Comparison of ENCODE assay signal across 8 cellular contexts in genomic region chr21:33266050-33266783, GRCh38. TPM values are rescaled to one million over a fixed set of nuclear protein-coding genes. Genes with fewer than 3 reads are reported as not detected.
DNase-seq lines count a peak whose midpoint lies in the region; ATAC-seq and TF ChIP-seq lines count a peak whose summit lies in the region.

Gene IL10RB, plus strand, starts transcription at chr21:33266367. Its CDS starts 99 bp downstream, at chr21:33266466.

- DNase-seq in DMS79 (lab: John Stamatoyannopoulos, UW): peak; percentile 54
- DNase-seq in GOT3 (lab: John Stamatoyannopoulos, UW): peak; percentile 21
- DNase-seq in MV-4-11 (lab: John Stamatoyannopoulos, UW): peak; percentile 71
- DNase-seq in T follicular helper cell (ENCODE audit: low read depth): peak; percentile 67
- DNase-seq in activated naive CD8-positive, alpha-beta T cell treated with anti-CD3 and anti-CD28 coated beads, Interleukin-2, amount 50 U/mL, for 24 hours: peak; percentile 79
- DNase-seq in cardiac muscle cell (ENCODE audit: low read depth in 1 of 2, low spot score in 1 of 2): peak; percentile 62 to 81
- peak; percentile 78 for DNase-seq in pons (ENCODE audit: low spot score)
- peak; percentile 58 to 59 for DNase-seq in tibial nerve (ENCODE audit: low spot score in 2 of 2)

- H3K4me1 ChIP-seq in cardiac muscle cell (ENCODE audit: low read depth) (no peaks in the 10 kb centered on the region), tibial nerve (peaks cover 0 to 30% (median 6%) of the 10 kb centered on the region in 4 donors)

- H3K27ac Mint-ChIP-seq in activated naive CD8-positive, alpha-beta T cell treated with anti-CD3 and anti-CD28 coated beads, Interleukin-2, amount 50 U/mL, for 24 hours: peak within 1 kb of the TSS; percentile 94

- peaks cover 51% of the 10 kb centered on the region for H3K4me1 Mint-ChIP-seq in activated naive CD8-positive, alpha-beta T cell treated with anti-CD3 and anti-CD28 coated beads, Interleukin-2, amount 50 U/mL, for 24 hours

- no peak for TF ChIP-seq CTCF in cardiac muscle cell (IDR thresholded peaks at IDR 0.05; ENCODE audit: low read depth, low read length)
- no peak for TF ChIP-seq CTCF in tibial nerve (IDR thresholded peaks at IDR 0.05)

- H3K4me3 ChIP-seq in cardiac muscle cell: peak within 1 kb of the TSS; percentile 59
- H3K4me3 ChIP-seq in tibial nerve: peak within 1 kb of the TSS; percentile 50 to 76 (median 74)

- peak within 1 kb of the TSS; percentile 96 for H3K4me3 Mint-ChIP-seq in activated naive CD8-positive, alpha-beta T cell treated with anti-CD3 and anti-CD28 coated beads, Interleukin-2, amount 50 U/mL, for 24 hours

- WGBS in tibial nerve, 2 donors: 7 to 16% methylated on average over 10 to 30 of the region's 60 CpGs

- peak in 1 of 2 donors; percentile 33 for TF ChIP-seq EP300 in tibial nerve (IDR thresholded peaks at IDR 0.05)

- peaks cover 32% of the 10 kb centered on the region for H3K36me3 Mint-ChIP-seq in activated naive CD8-positive, alpha-beta T cell treated with anti-CD3 and anti-CD28 coated beads, Interleukin-2, amount 50 U/mL, for 24 hours (ENCODE audit: low read depth)

- H3K27me3 ChIP-seq in cardiac muscle cell (no peaks in the 10 kb centered on the region), tibial nerve (no peaks in the 10 kb centered on the region)

- H3K36me3 ChIP-seq in cardiac muscle cell (no peaks in the 10 kb centered on the region), tibial nerve (peaks cover 0 to 63% (median 3%) of the 10 kb centered on the region in 3 donors)

- H3K27ac ChIP-seq in cardiac muscle cell: no peak within 1 kb of the TSS
- H3K27ac ChIP-seq in tibial nerve: peak within 1 kb of the TSS; percentile 38 to 90 (median 87)

- no peaks in the 10 kb centered on the region for H3K27me3 Mint-ChIP-seq in activated naive CD8-positive, alpha-beta T cell treated with anti-CD3 and anti-CD28 coated beads, Interleukin-2, amount 50 U/mL, for 24 hours

- peak in 1 of 2 donors; percentile 52 for TF ChIP-seq POLR2A in tibial nerve (IDR thresholded peaks at IDR 0.05)

- no peaks in the 10 kb centered on the region for H3K9me3 Mint-ChIP-seq in activated naive CD8-positive, alpha-beta T cell treated with anti-CD3 and anti-CD28 coated beads, Interleukin-2, amount 50 U/mL, for 24 hours

- peak; percentile 75 for ATAC-seq in activated naive CD8-positive, alpha-beta T cell treated with anti-CD3 and anti-CD28 coated beads, Interleukin-2, amount 50 U/mL, for 24 hours

- H3K9me3 ChIP-seq in cardiac muscle cell (ENCODE audit: low read depth): no peaks in the 10 kb centered on the region
- H3K9me3 ChIP-seq in tibial nerve: no peaks in the 10 kb centered on the region

RNA-seq across cellular contexts. Expression of gene IL10RB, which starts in this region (rescaled TPM):
- 7.5 and 8.4 TPM in 2 replicates for total RNA-seq in cardiac muscle cell
- 16.1 and 17.8 TPM in 2 replicates for polyA plus RNA-seq in cardiac muscle cell
- total RNA-seq in tibial nerve: 10 to 100 TPM; 17.5 to 27.3 (median 21.3) TPM

Comparison
In these comparisons a context has a peak if more than half of its experiments do, and no peak if none do; other contexts are left out.
1. DNase-seq: peak in every context shown above with its lines; median percentile 79 in activated naive CD8-positive, alpha-beta T cell treated with anti-CD3 and anti-CD28 coated beads, Interleukin-2, amount 50 U/mL, for 24 hours; 78 in pons; 72 in cardiac muscle cell; 71 in MV-4-11; 67 in T follicular helper cell; 58 in tibial nerve; 54 in DMS79; 21 in GOT3.